In genomic region chr2:80300346-80300745, GRCh38 we compare ENCODE assay signal across 22 cellular contexts. TPM values are rescaled to one million over a fixed set of nuclear protein-coding genes. Genes with fewer than 3 reads are reported as not detected.
"Had no signal": no experiment of that assay in that cellular context is flagged by ENCODE, and none has a peak within 500 bp of the region (broad histone marks: within the 10 kb centered on the region; RNA-seq: fewer than 3 reads in every experiment).

No MANE protein-coding gene starts in this region.

- H3K27ac Mint-ChIP-seq: activated B cell treated with CpG ODN at 0.5 μM for 24 hours; activated CD4-positive, alpha-beta memory T cell treated with anti-CD3 and anti-CD28 coated beads for 36 hours; activated naive CD4-positive, alpha-beta T cell treated with anti-CD3 and anti-CD28 coated beads for 36 hours; activated T-helper 17 cell treated with anti-CD3 and anti-CD28 coated beads, Interleukin-2, amount 50 U/mL, for 72 hours; dendritic cell treated with granulocyte-macrophage colony-stimulating factor and Interleukin-4, amounts not matched to agents 40 ng/mL and 50 ng/mL, for 4 days; effector memory CD8-positive, alpha-beta T cell; stimulated activated naive CD8-positive, alpha-beta T cell treated with anti-CD3 and anti-CD28 coated beads, Interleukin-15, amount 100 ng/mL, for 72 hours had no signal

- H3K4me3 Mint-ChIP-seq: activated B cell treated with CpG ODN at 0.5 μM for 24 hours; activated CD4-positive, alpha-beta memory T cell treated with anti-CD3 and anti-CD28 coated beads for 36 hours; activated naive CD4-positive, alpha-beta T cell treated with anti-CD3 and anti-CD28 coated beads for 36 hours; activated T-helper 17 cell treated with anti-CD3 and anti-CD28 coated beads, Interleukin-2, amount 50 U/mL, for 72 hours; dendritic cell treated with granulocyte-macrophage colony-stimulating factor and Interleukin-4, amounts not matched to agents 40 ng/mL and 50 ng/mL, for 4 days; effector memory CD8-positive, alpha-beta T cell; stimulated activated naive CD8-positive, alpha-beta T cell treated with anti-CD3 and anti-CD28 coated beads, Interleukin-15, amount 100 ng/mL, for 72 hours had no signal

- H3K4me1 ChIP-seq: prostate gland had no signal

- H3K9me3 Mint-ChIP-seq: activated B cell treated with CpG ODN at 0.5 μM for 24 hours; activated naive CD4-positive, alpha-beta T cell treated with anti-CD3 and anti-CD28 coated beads for 36 hours; dendritic cell treated with granulocyte-macrophage colony-stimulating factor and Interleukin-4, amounts not matched to agents 40 ng/mL and 50 ng/mL, for 4 days had no signal

- H3K36me3 Mint-ChIP-seq: activated CD4-positive, alpha-beta memory T cell treated with anti-CD3 and anti-CD28 coated beads for 36 hours had no signal

- H3K36me3 ChIP-seq: left lung, prostate gland, suprapubic skin had no signal

- H3K4me1 Mint-ChIP-seq: activated B cell treated with CpG ODN at 0.5 μM for 24 hours; activated T-helper 17 cell treated with anti-CD3 and anti-CD28 coated beads, Interleukin-2, amount 50 U/mL, for 72 hours; stimulated activated naive CD8-positive, alpha-beta T cell treated with anti-CD3 and anti-CD28 coated beads, Interleukin-15, amount 100 ng/mL, for 72 hours had no signal

- DNase-seq: activated B cell treated with CpG ODN at 0.5 μM for 24 hours; activated CD4-positive, alpha-beta memory T cell treated with anti-CD3 and anti-CD28 coated beads for 36 hours; activated CD4-positive, alpha-beta T cell treated with anti-CD3 and anti-CD28 coated beads for 4 hours; activated naive CD4-positive, alpha-beta T cell treated with anti-CD3 and anti-CD28 coated beads for 36 hours; activated T-cell treated with anti-CD3 and anti-CD28 coated beads for 4 hours; aorta; effector memory CD8-positive, alpha-beta T cell; left lung; right cardiac atrium; stimulated activated CD4-positive, alpha-beta T cell treated with anti-CD3 and anti-CD28 coated beads, Interleukin-15, amount 100 ng/mL, for 24 hours; stimulated activated CD4-positive, alpha-beta T cell treated with anti-CD3 and anti-CD28 coated beads, Interleukin-2, amount 100 ng/mL, for 48 hours; stimulated activated naive CD8-positive, alpha-beta T cell treated with anti-CD3 and anti-CD28 coated beads, Interleukin-15, amount 100 ng/mL, for 72 hours; trophoblast cell had no signal

- H2AFZ ChIP-seq: hepatocyte had no signal

- H3K4me3 ChIP-seq: hepatocyte, left lung, prostate gland, suprapubic skin had no signal

- H3K9me3 ChIP-seq: left lung, prostate gland, suprapubic skin had no signal

- H3K79me2 ChIP-seq: hepatocyte had no signal

- ATAC-seq: activated T-helper 17 cell treated with anti-CD3 and anti-CD28 coated beads, Interleukin-2, amount 50 U/mL, for 72 hours; effector memory CD8-positive, alpha-beta T cell; left lung; right cardiac atrium; stimulated activated naive CD8-positive, alpha-beta T cell treated with anti-CD3 and anti-CD28 coated beads, Interleukin-15, amount 100 ng/mL, for 72 hours had no signal

- H3K27ac ChIP-seq: hepatocyte, left lung, prostate gland, suprapubic skin had no signal

RNA-seq across cellular contexts. Expression of gene LRRTM1, which starts 4.2 kb away (rescaled TPM):
- total RNA-seq: activated B cell treated with CpG ODN at 0.5 μM for 24 hours; activated CD4-positive, alpha-beta memory T cell treated with anti-CD3 and anti-CD28 coated beads for 36 hours; activated naive CD4-positive, alpha-beta T cell treated with anti-CD3 and anti-CD28 coated beads for 36 hours; activated T-helper 17 cell treated with anti-CD3 and anti-CD28 coated beads, Interleukin-2, amount 50 U/mL, for 72 hours; fibroblast of villous mesenchyme; left lung; lung microvascular endothelial cell; myocyte; osteocyte had no signal
- polyA plus RNA-seq: aorta had no signal
